In the genomic region with DNA sequence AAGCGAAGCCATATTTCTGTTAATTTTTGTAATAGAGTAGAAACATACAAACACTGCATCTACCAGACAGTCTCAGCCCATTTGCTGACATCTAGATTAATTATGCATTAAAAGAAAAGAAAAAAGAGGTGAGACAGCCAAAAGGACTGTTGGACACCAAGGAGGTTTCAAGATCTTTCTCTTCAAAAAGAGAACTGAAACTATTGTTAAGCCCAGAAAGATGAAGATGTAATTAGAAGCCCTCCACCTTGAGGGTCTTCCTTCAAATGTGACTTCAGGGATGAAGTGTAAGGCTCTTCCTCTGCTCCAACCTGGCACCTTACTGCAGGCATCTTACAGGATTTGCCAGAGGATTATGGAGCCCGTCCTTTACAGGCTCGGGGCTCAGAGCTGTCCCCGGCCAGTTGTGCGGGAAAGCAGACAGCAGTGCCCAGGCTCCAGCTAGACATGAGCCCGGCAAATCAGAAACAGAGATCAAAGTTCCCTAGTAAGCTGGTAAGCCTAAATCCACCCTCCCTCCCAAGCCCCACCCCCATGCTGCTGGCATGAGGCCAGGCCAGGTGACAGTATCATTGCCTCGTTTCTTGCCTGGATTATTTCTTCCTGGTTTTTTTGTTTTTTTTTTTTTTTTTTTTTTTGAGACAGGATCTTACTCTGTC, we compare ENCODE assay signal across 1 cellular context.
TF ChIP-seq lines count a peak whose summit lies in the region.

No MANE protein-coding gene starts in this region.

TF ChIP-seq in HepG2, 621 proteins besides CTCF, POLR2A, EP300 and RAD21 (continued from another document):
- TF ChIP-seq, protein P1, sequence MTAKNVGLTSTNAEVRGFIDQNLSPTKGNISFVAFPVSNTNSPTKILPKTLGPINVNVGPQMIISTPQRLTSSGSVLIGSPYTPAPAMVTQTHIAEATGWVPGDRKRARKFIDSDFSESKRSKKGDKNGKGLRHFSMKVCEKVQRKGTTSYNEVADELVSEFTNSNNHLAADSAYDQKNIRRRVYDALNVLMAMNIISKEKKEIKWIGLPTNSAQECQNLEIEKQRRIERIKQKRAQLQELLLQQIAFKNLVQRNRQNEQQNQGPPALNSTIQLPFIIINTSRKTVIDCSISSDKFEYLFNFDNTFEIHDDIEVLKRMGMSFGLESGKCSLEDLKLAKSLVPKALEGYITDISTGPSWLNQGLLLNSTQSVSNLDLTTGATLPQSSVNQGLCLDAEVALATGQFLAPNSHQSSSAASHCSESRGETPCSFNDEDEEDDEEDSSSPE (CRISPR knock-in tag; IDR thresholded peaks at IDR 0.05): peak; percentile 48; the same call in 1 of the 2 replicates
- TF ChIP-seq YEATS2 (CRISPR knock-in tag; IDR thresholded peaks at IDR 0.05; ENCODE audit: borderline replicate concordance) (0 out of 2 replicates have a peak, but pooled peaks have one; percentile 45), BCL6 (CRISPR knock-in tag; IDR thresholded peaks at IDR 0.05) (peak; percentile 35; the same call in 1 of the 2 replicates), TEAD3 (CRISPR knock-in tag; optimal IDR thresholded peaks at IDR 0.05; ENCODE audit: borderline replicate concordance) (peak; percentile 60), NFYC (CRISPR knock-in tag; IDR thresholded peaks at IDR 0.05) (no peak), ZSCAN9 (CRISPR knock-in tag; IDR thresholded peaks at IDR 0.05; ENCODE audit: borderline replicate concordance) (0 out of 2 replicates have a peak, but pooled peaks have one; percentile 43), MEIS2 (CRISPR knock-in tag; IDR thresholded peaks at IDR 0.05) (no peak), KDM5B (CRISPR knock-in tag; IDR thresholded peaks at IDR 0.05; ENCODE audit: borderline replicate concordance) (no peak), SAP130 (CRISPR knock-in tag; IDR thresholded peaks at IDR 0.05; ENCODE audit: low read depth) (peak; percentile 77), SP1 (IDR thresholded peaks at IDR 0.05) (no peak), SP1 (CRISPR knock-in tag; IDR thresholded peaks at IDR 0.05) (no peak), ELF3 (CRISPR knock-in tag; IDR thresholded peaks at IDR 0.05) (peak; percentile 51; the same call in 1 of the 2 replicates), RBM22 (optimal IDR thresholded peaks at IDR 0.05; ENCODE audit: low read length) (peak; percentile 23), EZH2 (conservative IDR thresholded peaks at IDR 0.05; ENCODE audit: low read depth, low read length) (no peak), SOX6 (IDR thresholded peaks at IDR 0.05) (no peak), SOX6 (CRISPR knock-in tag; IDR thresholded peaks at IDR 0.05) (0 out of 2 replicates have a peak, but pooled peaks have one; percentile 19), RARA (CRISPR knock-in tag; IDR thresholded peaks at IDR 0.05) (0 out of 2 replicates have a peak, but pooled peaks have one; percentile 24), ZNF605 (CRISPR knock-in tag; IDR thresholded peaks at IDR 0.05) (no peak), FOXA3 (CRISPR knock-in tag; IDR thresholded peaks at IDR 0.05) (0 out of 2 replicates have a peak, but pooled peaks have one; percentile 18), IRF2 (CRISPR knock-in tag; IDR thresholded peaks at IDR 0.05) (0 out of 2 replicates have a peak, but pooled peaks have one; percentile 42), SOX13 (IDR thresholded peaks at IDR 0.05) (no peak), SOX13 (CRISPR knock-in tag; conservative IDR thresholded peaks at IDR 0.05 in 1 of 2, IDR thresholded peaks at IDR 0.05 in 1 of 2) (0 out of 4 replicates have a peak, but pooled peaks of 1 of the 2 experiments have one; percentile 29), GATAD2A (CRISPR knock-in tag; IDR thresholded peaks at IDR 0.05) (peak; percentile 51; the same call in 1 of the 2 replicates), GZF1 (CRISPR knock-in tag; IDR thresholded peaks at IDR 0.05) (no peak), ZNF382 (CRISPR knock-in tag; IDR thresholded peaks at IDR 0.05; ENCODE audit: borderline replicate concordance) (no peak), MZF1 (CRISPR knock-in tag; IDR thresholded peaks at IDR 0.05; ENCODE audit: borderline replicate concordance) (no peak), CEBPG (CRISPR knock-in tag; IDR thresholded peaks at IDR 0.05) (0 out of 2 replicates have a peak, but pooled peaks have one; percentile 22), KDM2A (CRISPR knock-in tag; IDR thresholded peaks at IDR 0.05; ENCODE audit: borderline replicate concordance, low read depth) (peak; percentile 33; the same call in 1 of the 2 replicates), FOSL2 (CRISPR knock-in tag; IDR thresholded peaks at IDR 0.05) (peak; percentile 24; the same call in 1 of the 2 replicates), MTA3 (CRISPR knock-in tag; IDR thresholded peaks at IDR 0.05) (no peak), MIER2 (CRISPR knock-in tag; IDR thresholded peaks at IDR 0.05) (0 out of 2 replicates have a peak, but pooled peaks have one; percentile 22), RFXANK (CRISPR knock-in tag; IDR thresholded peaks at IDR 0.05) (no peak), NFIC (IDR thresholded peaks at IDR 0.05; ENCODE audit: low read length) (peak; percentile 65; the same call in 1 of the 2 replicates), KAT8 (CRISPR knock-in tag; IDR thresholded peaks at IDR 0.05) (0 out of 2 replicates have a peak, but pooled peaks have one; percentile 32), ERF (CRISPR knock-in tag; IDR thresholded peaks at IDR 0.05) (0 out of 2 replicates have a peak, but pooled peaks have one; percentile 25), STAG1 (CRISPR knock-in tag; IDR thresholded peaks at IDR 0.05) (no peak)
- TF ChIP-seq, protein P2, sequence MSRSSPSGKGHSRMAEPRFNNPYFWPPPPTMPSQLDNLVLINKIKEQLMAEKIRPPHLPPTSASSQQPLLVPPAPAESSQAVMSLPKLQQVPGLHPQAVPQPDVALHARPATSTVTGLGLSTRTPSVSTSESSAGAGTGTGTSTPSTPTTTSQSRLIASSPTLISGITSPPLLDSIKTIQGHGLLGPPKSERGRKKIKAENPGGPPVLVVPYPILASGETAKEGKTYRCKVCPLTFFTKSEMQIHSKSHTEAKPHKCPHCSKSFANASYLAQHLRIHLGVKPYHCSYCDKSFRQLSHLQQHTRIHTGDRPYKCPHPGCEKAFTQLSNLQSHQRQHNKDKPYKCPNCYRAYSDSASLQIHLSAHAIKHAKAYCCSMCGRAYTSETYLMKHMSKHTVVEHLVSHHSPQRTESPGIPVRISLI (CRISPR knock-in tag; IDR thresholded peaks at IDR 0.05; ENCODE audit: borderline replicate concordance): peak; percentile 25; the same call in 1 of the 2 replicates
- TF ChIP-seq, protein P3, sequence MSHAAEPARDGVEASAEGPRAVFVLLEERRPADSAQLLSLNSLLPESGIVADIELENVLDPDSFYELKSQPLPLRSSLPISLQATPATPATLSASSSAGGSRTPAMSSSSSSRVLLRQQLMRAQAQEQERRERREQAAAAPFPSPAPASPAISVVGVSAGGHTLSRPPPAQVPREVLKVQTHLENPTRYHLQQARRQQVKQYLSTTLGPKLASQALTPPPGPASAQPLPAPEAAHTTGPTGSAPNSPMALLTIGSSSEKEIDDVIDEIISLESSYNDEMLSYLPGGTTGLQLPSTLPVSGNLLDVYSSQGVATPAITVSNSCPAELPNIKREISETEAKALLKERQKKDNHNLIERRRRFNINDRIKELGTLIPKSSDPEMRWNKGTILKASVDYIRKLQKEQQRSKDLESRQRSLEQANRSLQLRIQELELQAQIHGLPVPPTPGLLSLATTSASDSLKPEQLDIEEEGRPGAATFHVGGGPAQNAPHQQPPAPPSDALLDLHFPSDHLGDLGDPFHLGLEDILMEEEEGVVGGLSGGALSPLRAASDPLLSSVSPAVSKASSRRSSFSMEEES (CRISPR knock-in tag; IDR thresholded peaks at IDR 0.05): 0 out of 2 replicates have a peak, but pooled peaks have one; percentile 36
- TF ChIP-seq, protein P4, sequence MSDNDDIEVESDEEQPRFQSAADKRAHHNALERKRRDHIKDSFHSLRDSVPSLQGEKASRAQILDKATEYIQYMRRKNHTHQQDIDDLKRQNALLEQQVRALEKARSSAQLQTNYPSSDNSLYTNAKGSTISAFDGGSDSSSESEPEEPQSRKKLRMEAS (IDR thresholded peaks at IDR 0.05): 0 out of 2 replicates have a peak, but pooled peaks have one; percentile 5
- TF ChIP-seq, protein P5, sequence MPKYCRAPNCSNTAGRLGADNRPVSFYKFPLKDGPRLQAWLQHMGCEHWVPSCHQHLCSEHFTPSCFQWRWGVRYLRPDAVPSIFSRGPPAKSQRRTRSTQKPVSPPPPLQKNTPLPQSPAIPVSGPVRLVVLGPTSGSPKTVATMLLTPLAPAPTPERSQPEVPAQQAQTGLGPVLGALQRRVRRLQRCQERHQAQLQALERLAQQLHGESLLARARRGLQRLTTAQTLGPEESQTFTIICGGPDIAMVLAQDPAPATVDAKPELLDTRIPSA (CRISPR knock-in tag; IDR thresholded peaks at IDR 0.05; ENCODE audit: borderline replicate concordance): no peak
- TF ChIP-seq, protein P6, sequence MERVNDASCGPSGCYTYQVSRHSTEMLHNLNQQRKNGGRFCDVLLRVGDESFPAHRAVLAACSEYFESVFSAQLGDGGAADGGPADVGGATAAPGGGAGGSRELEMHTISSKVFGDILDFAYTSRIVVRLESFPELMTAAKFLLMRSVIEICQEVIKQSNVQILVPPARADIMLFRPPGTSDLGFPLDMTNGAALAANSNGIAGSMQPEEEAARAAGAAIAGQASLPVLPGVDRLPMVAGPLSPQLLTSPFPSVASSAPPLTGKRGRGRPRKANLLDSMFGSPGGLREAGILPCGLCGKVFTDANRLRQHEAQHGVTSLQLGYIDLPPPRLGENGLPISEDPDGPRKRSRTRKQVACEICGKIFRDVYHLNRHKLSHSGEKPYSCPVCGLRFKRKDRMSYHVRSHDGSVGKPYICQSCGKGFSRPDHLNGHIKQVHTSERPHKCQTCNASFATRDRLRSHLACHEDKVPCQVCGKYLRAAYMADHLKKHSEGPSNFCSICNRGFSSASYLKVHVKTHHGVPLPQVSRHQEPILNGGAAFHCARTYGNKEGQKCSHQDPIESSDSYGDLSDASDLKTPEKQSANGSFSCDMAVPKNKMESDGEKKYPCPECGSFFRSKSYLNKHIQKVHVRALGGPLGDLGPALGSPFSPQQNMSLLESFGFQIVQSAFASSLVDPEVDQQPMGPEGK (CRISPR knock-in tag; IDR thresholded peaks at IDR 0.05): peak; percentile 68; the same call in 1 of the 2 replicates
- TF ChIP-seq, protein P7, sequence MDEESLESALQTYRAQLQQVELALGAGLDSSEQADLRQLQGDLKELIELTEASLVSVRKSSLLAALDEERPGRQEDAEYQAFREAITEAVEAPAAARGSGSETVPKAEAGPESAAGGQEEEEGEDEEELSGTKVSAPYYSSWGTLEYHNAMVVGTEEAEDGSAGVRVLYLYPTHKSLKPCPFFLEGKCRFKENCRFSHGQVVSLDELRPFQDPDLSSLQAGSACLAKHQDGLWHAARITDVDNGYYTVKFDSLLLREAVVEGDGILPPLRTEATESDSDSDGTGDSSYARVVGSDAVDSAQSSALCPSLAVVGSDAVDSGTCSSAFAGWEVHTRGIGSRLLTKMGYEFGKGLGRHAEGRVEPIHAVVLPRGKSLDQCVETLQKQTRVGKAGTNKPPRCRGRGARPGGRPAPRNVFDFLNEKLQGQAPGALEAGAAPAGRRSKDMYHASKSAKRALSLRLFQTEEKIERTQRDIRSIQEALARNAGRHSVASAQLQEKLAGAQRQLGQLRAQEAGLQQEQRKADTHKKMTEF (CRISPR knock-in tag; IDR thresholded peaks at IDR 0.05): 0 out of 2 replicates have a peak, but pooled peaks have one; percentile 29
- TF ChIP-seq, protein P8, sequence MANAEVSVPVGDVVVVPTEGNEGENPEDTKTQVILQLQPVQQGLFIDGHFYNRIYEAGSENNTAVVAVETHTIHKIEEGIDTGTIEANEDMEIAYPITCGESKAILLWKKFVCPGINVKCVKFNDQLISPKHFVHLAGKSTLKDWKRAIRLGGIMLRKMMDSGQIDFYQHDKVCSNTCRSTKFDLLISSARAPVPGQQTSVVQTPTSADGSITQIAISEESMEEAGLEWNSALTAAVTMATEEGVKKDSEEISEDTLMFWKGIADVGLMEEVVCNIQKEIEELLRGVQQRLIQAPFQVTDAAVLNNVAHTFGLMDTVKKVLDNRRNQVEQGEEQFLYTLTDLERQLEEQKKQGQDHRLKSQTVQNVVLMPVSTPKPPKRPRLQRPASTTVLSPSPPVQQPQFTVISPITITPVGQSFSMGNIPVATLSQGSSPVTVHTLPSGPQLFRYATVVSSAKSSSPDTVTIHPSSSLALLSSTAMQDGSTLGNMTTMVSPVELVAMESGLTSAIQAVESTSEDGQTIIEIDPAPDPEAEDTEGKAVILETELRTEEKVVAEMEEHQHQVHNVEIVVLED (CRISPR knock-in tag; IDR thresholded peaks at IDR 0.05; ENCODE audit: borderline replicate concordance): no peak
- TF ChIP-seq, protein P9, sequence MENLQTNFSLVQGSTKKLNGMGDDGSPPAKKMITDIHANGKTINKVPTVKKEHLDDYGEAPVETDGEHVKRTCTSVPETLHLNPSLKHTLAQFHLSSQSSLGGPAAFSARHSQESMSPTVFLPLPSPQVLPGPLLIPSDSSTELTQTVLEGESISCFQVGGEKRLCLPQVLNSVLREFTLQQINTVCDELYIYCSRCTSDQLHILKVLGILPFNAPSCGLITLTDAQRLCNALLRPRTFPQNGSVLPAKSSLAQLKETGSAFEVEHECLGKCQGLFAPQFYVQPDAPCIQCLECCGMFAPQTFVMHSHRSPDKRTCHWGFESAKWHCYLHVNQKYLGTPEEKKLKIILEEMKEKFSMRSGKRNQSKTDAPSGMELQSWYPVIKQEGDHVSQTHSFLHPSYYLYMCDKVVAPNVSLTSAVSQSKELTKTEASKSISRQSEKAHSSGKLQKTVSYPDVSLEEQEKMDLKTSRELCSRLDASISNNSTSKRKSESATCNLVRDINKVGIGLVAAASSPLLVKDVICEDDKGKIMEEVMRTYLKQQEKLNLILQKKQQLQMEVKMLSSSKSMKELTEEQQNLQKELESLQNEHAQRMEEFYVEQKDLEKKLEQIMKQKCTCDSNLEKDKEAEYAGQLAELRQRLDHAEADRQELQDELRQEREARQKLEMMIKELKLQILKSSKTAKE (CRISPR knock-in tag; IDR thresholded peaks at IDR 0.05; ENCODE audit: borderline replicate concordance): no peak
- TF ChIP-seq, protein P10, sequence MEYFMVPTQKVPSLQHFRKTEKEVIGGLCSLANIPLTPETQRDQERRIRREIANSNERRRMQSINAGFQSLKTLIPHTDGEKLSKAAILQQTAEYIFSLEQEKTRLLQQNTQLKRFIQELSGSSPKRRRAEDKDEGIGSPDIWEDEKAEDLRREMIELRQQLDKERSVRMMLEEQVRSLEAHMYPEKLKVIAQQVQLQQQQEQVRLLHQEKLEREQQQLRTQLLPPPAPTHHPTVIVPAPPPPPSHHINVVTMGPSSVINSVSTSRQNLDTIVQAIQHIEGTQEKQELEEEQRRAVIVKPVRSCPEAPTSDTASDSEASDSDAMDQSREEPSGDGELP (IDR thresholded peaks at IDR 0.05; ENCODE audit: borderline replicate concordance, low read depth): peak; percentile 71; the same call in 1 of the 2 replicates
- TF ChIP-seq, protein P11, sequence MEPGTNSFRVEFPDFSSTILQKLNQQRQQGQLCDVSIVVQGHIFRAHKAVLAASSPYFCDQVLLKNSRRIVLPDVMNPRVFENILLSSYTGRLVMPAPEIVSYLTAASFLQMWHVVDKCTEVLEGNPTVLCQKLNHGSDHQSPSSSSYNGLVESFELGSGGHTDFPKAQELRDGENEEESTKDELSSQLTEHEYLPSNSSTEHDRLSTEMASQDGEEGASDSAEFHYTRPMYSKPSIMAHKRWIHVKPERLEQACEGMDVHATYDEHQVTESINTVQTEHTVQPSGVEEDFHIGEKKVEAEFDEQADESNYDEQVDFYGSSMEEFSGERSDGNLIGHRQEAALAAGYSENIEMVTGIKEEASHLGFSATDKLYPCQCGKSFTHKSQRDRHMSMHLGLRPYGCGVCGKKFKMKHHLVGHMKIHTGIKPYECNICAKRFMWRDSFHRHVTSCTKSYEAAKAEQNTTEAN (CRISPR knock-in tag; conservative IDR thresholded peaks at IDR 0.05): no peak
